Comparison of ENCODE assay signal across 8 cellular contexts in genomic region chr2:205763708-205764501, GRCh38.
DNase-seq lines count a peak whose midpoint lies in the region; ATAC-seq, FAIRE-seq and TF ChIP-seq lines count a peak whose summit lies in the region.

No MANE protein-coding gene starts in this region.

- H3K4me3 ChIP-seq in HUES48 (ENCODE audit: low read depth, low read length), result peak overlapping the region; percentile 57
- H3K4me3 ChIP-seq in left ventricle myocardium inferior, result no peak overlapping the region
- no peak overlapping the region for H3K4me3 ChIP-seq in psoas muscle
- H3K4me3 ChIP-seq in small intestine (ENCODE audit: low read depth in 1 of 2, low read length in 2 of 2), result no peak overlapping the region

- H3K27ac Mint-ChIP-seq in Calu3 (ENCODE audit: unreplicated experiment), result peak overlapping the region; percentile 74
- H3K27ac Mint-ChIP-seq in activated naive CD8-positive, alpha-beta T cell treated with anti-CD3 and anti-CD28 coated beads for 36 hours, result no peak overlapping the region

- no TSS peak for BruUV-seq in Calu3 (replicated peaks; lab: Mats Ljungman, UMichigan)

- H3K4me1 ChIP-seq in HUES48 (ENCODE audit: control insufficient read depth, insufficient read depth, low read length) (peaks cover 34% of the 10 kb centered on the region), left ventricle myocardium inferior (peaks cover 33% of the 10 kb centered on the region), psoas muscle (no peaks in the 10 kb centered on the region), small intestine (ENCODE audit: control insufficient read depth in 2 of 2, insufficient read depth in 1 of 2, low read depth in 1 of 2, low read length in 1 of 2) (peaks cover 0 to 6% of the 10 kb centered on the region in 2 donors)

- peaks cover 12% of the 10 kb centered on the region for H3K36me3 Mint-ChIP-seq in Calu3 (ENCODE audit: insufficient read depth, unreplicated experiment)
- H3K36me3 Mint-ChIP-seq in activated naive CD8-positive, alpha-beta T cell treated with anti-CD3 and anti-CD28 coated beads for 36 hours, result no peaks in the 10 kb centered on the region

- intact Hi-C loops in Calu3 (cut with micrococcal nuclease; ENCODE audit: unreplicated experiment), result no loop called here
- intact Hi-C loops in left ventricle myocardium inferior (cut with micrococcal nuclease), result no loop called here
- intact Hi-C loops in psoas muscle (cut with DNase I), result no loop called here

- no peaks in the 10 kb centered on the region for H3K9me3 Mint-ChIP-seq in Calu3 (ENCODE audit: low read depth, unreplicated experiment)
- no peaks in the 10 kb centered on the region for H3K9me3 Mint-ChIP-seq in activated naive CD8-positive, alpha-beta T cell treated with anti-CD3 and anti-CD28 coated beads for 36 hours

- H3K27me3 Mint-ChIP-seq in Calu3 (ENCODE audit: unreplicated experiment), result no peaks in the 10 kb centered on the region
- H3K27me3 Mint-ChIP-seq in activated naive CD8-positive, alpha-beta T cell treated with anti-CD3 and anti-CD28 coated beads for 36 hours, result peaks cover 43% of the 10 kb centered on the region

- DNase-seq in Calu3, result peak; percentile 40
- DNase-seq in activated naive CD8-positive, alpha-beta T cell treated with anti-CD3 and anti-CD28 coated beads for 36 hours, result peak; percentile 16
- DNase-seq in left ventricle myocardium inferior, result peak; percentile 29
- peak; percentile 42 to 62 for DNase-seq in psoas muscle
- DNase-seq in small intestine, result no peak

- peak overlapping the region; percentile 76 for H3K9ac ChIP-seq in HUES48 (ENCODE audit: low read depth, low read length)

- CTCF ChIA-PET in Calu3 (lab: Charles Lee), result no interaction called here

- no peak overlapping the region for H3K4me3 Mint-ChIP-seq in Calu3 (ENCODE audit: low read depth, unreplicated experiment)
- no peak overlapping the region for H3K4me3 Mint-ChIP-seq in activated naive CD8-positive, alpha-beta T cell treated with anti-CD3 and anti-CD28 coated beads for 36 hours

- H3K9me3 ChIP-seq in HUES48 (ENCODE audit: control insufficient read depth, insufficient read depth, low read length) (no peaks in the 10 kb centered on the region), left ventricle myocardium inferior (replicated peaks) (no peaks in the 10 kb centered on the region), psoas muscle (no peaks in the 10 kb centered on the region), small intestine (ENCODE audit: control insufficient read depth, low read depth) (no peaks in the 10 kb centered on the region)

- H3K36me3 ChIP-seq in HUES48 (ENCODE audit: control insufficient read depth, insufficient read depth, low read length) (peaks cover 10% of the 10 kb centered on the region; the same call in 1 of the 2 replicates), left ventricle myocardium inferior (no peaks in the 10 kb centered on the region), psoas muscle (ENCODE audit: insufficient read depth in 1 of 2, low read depth in 1 of 2) (no peaks in the 10 kb centered on the region), small intestine (ENCODE audit: control insufficient read depth in 2 of 2, insufficient read depth in 2 of 2, low read length in 2 of 2) (no peaks in the 10 kb centered on the region)

- no peaks in the 10 kb centered on the region for H3K27me3 ChIP-seq in HUES48 (ENCODE audit: control insufficient read depth, insufficient read depth, low read length)
- H3K27me3 ChIP-seq in left ventricle myocardium inferior (ENCODE audit: low read depth), result peaks cover 41% of the 10 kb centered on the region
- peaks cover 0 to 14% (median 4%) of the 10 kb centered on the region in 3 donors for H3K27me3 ChIP-seq in psoas muscle (ENCODE audit: insufficient read depth in 3 of 3, low read length in 2 of 3)
- H3K27me3 ChIP-seq in small intestine (ENCODE audit: control insufficient read depth in 2 of 2, insufficient read depth in 2 of 2, low read length in 2 of 2), result no peaks in the 10 kb centered on the region

- peak; percentile 27 for TF ChIP-seq CTCF in Calu3 (IDR thresholded peaks at IDR 0.05; ENCODE audit: unreplicated experiment)
- TF ChIP-seq CTCF in left ventricle myocardium inferior (IDR thresholded peaks at IDR 0.05; ENCODE audit: borderline replicate concordance), result peak; percentile 50
- TF ChIP-seq CTCF in psoas muscle (IDR thresholded peaks at IDR 0.05), result no peak

- peaks cover 30% of the 10 kb centered on the region for H3K4me1 Mint-ChIP-seq in Calu3 (ENCODE audit: low read depth, unreplicated experiment)
- peaks cover 1% of the 10 kb centered on the region for H3K4me1 Mint-ChIP-seq in activated naive CD8-positive, alpha-beta T cell treated with anti-CD3 and anti-CD28 coated beads for 36 hours

- H3K27ac ChIP-seq in HUES48 (ENCODE audit: low read depth, low read length), result peak overlapping the region; percentile 94
- no peak overlapping the region for H3K27ac ChIP-seq in left ventricle myocardium inferior (replicated peaks)
- no peak overlapping the region for H3K27ac ChIP-seq in psoas muscle
- peak overlapping the region in 1 of 2 donors; percentile 37 for H3K27ac ChIP-seq in small intestine (ENCODE audit: low read depth in 1 of 2, low read length in 1 of 2)

- 26 to 30% (median 28%) methylated on average over 25 of the region's 25 CpGs for WGBS in psoas muscle, 3 donors
- 20 to 37% (median 30%) methylated on average over 24 to 25 of the region's 25 CpGs for WGBS in small intestine, 3 donors

- ATAC-seq in psoas muscle (peak in 3 of 4 donors; percentile 43 to 63 (median 44)), HG02870 (IDR thresholded peaks at IDR 0.05; ENCODE audit: unreplicated experiment) (no peak), HG03159 (IDR thresholded peaks at IDR 0.05; ENCODE audit: unreplicated experiment) (no peak)

- FAIRE-seq in small intestine (lab: Jason Lieb, UNC), result no peak

Comparison
In these comparisons a context has a peak if more than half of its experiments do, and no peak if none do; other contexts are left out.
1. ATAC-seq: peak in psoas muscle (3 of 4); none in HG02870 (single experiment) and HG03159 (single experiment).